7 cellular contexts compared by ENCODE assay signal in the genomic region with DNA sequence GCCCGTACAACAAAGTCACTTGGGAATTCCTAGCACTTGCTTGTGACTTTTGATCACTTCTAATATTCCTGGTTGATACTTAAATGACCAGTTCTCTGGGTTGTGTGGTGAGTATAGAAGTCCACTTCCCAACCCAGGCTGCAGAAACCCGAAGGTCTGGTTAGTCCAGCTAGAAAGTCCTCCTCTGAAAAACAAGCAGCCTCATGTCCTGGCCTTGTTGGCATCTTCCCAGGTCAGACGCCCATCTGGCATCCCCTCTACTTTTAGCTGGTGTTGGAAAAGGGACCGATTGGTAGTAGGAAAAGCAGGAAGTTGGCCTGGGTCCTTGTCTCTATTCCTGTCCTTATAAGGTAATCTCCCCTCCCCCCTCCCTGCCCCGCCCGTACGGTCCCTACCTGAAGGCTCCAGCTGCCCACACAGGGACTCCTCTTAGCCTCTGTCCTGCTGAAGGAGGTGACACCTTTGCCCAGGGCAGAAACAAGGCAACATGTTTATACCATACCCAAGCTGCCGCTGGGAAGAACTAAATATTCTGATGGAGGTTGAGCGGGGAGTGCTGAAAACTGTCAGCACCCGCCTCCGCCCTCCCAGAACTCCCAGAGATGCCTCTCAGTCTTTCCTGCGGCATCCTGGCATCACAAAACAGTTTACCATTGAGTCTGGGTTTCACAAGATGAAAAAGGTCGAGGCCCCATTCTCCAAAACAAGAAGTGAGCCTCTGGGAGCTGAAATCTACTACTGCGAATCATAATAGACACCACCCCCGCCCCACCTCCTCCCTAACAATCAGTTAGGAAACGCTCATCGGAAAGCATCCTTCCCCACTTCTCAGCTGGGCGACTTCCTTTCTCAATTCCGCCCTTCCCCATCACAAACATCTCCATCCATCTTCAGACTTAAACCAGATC. TPM values are rescaled to one million over a fixed set of nuclear protein-coding genes. Genes with fewer than 3 reads are reported as not detected.
DNase-seq lines count a peak whose midpoint lies in the region; ATAC-seq and TF ChIP-seq lines count a peak whose summit lies in the region.

No MANE protein-coding gene starts in this region.

- peak overlapping the region; percentile 90 for H3K27ac ChIP-seq in fibroblast of lung (ENCODE audit: insufficient read depth, low read length)

- POLR2A ChIA-PET in activated CD4-positive, alpha-beta memory T cell treated with anti-CD3 and anti-CD28 coated beads for 36 hours (lab: Charles Lee), result interaction anchor here (0.6 to 1.3 kb wide), 7 partner anchors 13 to 553 kb away, joined by 3 to 7 read pairs (median 4); a partner anchor contains a TSS

- no peaks in the 10 kb centered on the region for H3K9me3 ChIP-seq in fibroblast of lung (ENCODE audit: control insufficient read depth, insufficient read depth, low read depth, low read length)

- H3K4me2 ChIP-seq in fibroblast of lung (ENCODE audit: extremely low read depth, insufficient read depth, low read length), result peak overlapping the region; percentile 96

- peak overlapping the region; percentile 88 for H3K4me3 Mint-ChIP-seq in activated CD4-positive, alpha-beta memory T cell treated with anti-CD3 and anti-CD28 coated beads for 36 hours

- H2AFZ ChIP-seq in fibroblast of lung (ENCODE audit: low read length), result peak overlapping the region; percentile 45

- no peaks in the 10 kb centered on the region for H4K20me1 ChIP-seq in fibroblast of lung (ENCODE audit: control insufficient read depth, extremely low read depth, insufficient read depth, low read length)

- H3K27me3 ChIP-seq in fibroblast of lung (ENCODE audit: control insufficient read depth, insufficient read depth, low read length), result no peaks in the 10 kb centered on the region

- intact Hi-C loops in activated CD4-positive, alpha-beta memory T cell treated with anti-CD3 and anti-CD28 coated beads for 36 hours (cut with micrococcal nuclease), result loop anchor here (1.0 to 10.0 kb wide), 11 partner anchors 18 to 780 kb away; a partner anchor contains a TSS

- H3K36me3 Mint-ChIP-seq in activated CD4-positive, alpha-beta memory T cell treated with anti-CD3 and anti-CD28 coated beads for 36 hours, result peaks cover 46% of the 10 kb centered on the region

- CTCF ChIA-PET in activated CD4-positive, alpha-beta memory T cell treated with anti-CD3 and anti-CD28 coated beads for 36 hours (lab: Charles Lee), result interaction anchor here (0.7 to 4.7 kb wide), 5 partner anchors 11 to 141 kb away, joined by 3 to 18 read pairs (median 6); a partner anchor contains a TSS

- H3K4me1 ChIP-seq in fibroblast of lung (ENCODE audit: control insufficient read depth, extremely low read depth, insufficient read depth, low read length), result peaks cover 7% of the 10 kb centered on the region

- H3K4me1 Mint-ChIP-seq in activated CD4-positive, alpha-beta memory T cell treated with anti-CD3 and anti-CD28 coated beads for 36 hours (ENCODE audit: low read depth), result peaks cover 65% of the 10 kb centered on the region

- peak overlapping the region; percentile 88 for H3K4me3 ChIP-seq in GM08714 (ENCODE audit: low read length)
- H3K4me3 ChIP-seq in fibroblast of lung (replicated peaks in 1 of 4; ENCODE audit: control extremely low read depth in 1 of 4, insufficient read depth in 1 of 4, low read depth in 3 of 4, low read length in 4 of 4), result peak overlapping the region; percentile 68 to 79 (median 72)

- ATAC-seq in GM18520 (IDR thresholded peaks at IDR 0.05; ENCODE audit: unreplicated experiment), result no peak

- no peak for TF ChIP-seq CTCF in fibroblast of lung (conservative IDR thresholded peaks at IDR 0.05 in 1 of 2, IDR thresholded peaks at IDR 0.05 in 1 of 2; ENCODE audit: low read depth in 1 of 2, low read length in 2 of 2)

- H3K36me3 ChIP-seq in fibroblast of lung (ENCODE audit: control insufficient read depth, insufficient read depth, low read length), result peaks cover 28% of the 10 kb centered on the region

- H3K27me3 Mint-ChIP-seq in activated CD4-positive, alpha-beta memory T cell treated with anti-CD3 and anti-CD28 coated beads for 36 hours, result no peaks in the 10 kb centered on the region

- H3K9me3 Mint-ChIP-seq in activated CD4-positive, alpha-beta memory T cell treated with anti-CD3 and anti-CD28 coated beads for 36 hours, result no peaks in the 10 kb centered on the region

- peak overlapping the region; percentile 88 for H3K27ac Mint-ChIP-seq in activated CD4-positive, alpha-beta memory T cell treated with anti-CD3 and anti-CD28 coated beads for 36 hours

- DNase-seq in NCI-H1105 treated with DMSO at 0.1 percent for 48 hours (lab: John Stamatoyannopoulos, UW) (peak; percentile 34), fibroblast of lung (ENCODE audit: low read depth in 2 of 2) (peak; percentile 73 to 86), myocyte (ENCODE audit: low read depth) (peak; percentile 71), ureter (ENCODE audit: low spot score) (peak; percentile 88)
- peak; percentile 70 for DNase-seq in activated CD4-positive, alpha-beta memory T cell treated with anti-CD3 and anti-CD28 coated beads for 36 hours

- peak overlapping the region; percentile 77 for H3K9ac ChIP-seq in fibroblast of lung (ENCODE audit: insufficient read depth, low read length)

- H3K79me2 ChIP-seq in fibroblast of lung (ENCODE audit: control insufficient read depth, insufficient read depth, low read length), result peaks cover 18% of the 10 kb centered on the region

RNA-seq across cellular contexts. Expression of a gene that starts 1.3 kb away (rescaled TPM):
- total RNA-seq in activated CD4-positive, alpha-beta memory T cell treated with anti-CD3 and anti-CD28 coated beads for 36 hours, result 100 to 1,000 TPM; 159 to 168 TPM
- total RNA-seq in fibroblast of lung, result 42.1 and 76.6 TPM in 2 replicates
- 26.2 and 27.4 TPM in 2 replicates for polyA plus RNA-seq in fibroblast of lung
- polyA plus RNA-seq in fibroblast of lung (2012), result 46.4 and 50.4 TPM in 2 replicates
- polyA minus RNA-seq in fibroblast of lung (ENCODE audit: low replicate concordance), result 183 and 189 TPM in 2 replicates
- 181 and 248 TPM in 2 replicates for total RNA-seq in myocyte
- polyA plus RNA-seq in myocyte (2012), result 84.4 TPM
- 186 TPM for total RNA-seq in ureter

RNA-seq across cellular contexts. Expression of a gene that starts 39.4 kb away (rescaled TPM):
- total RNA-seq in activated CD4-positive, alpha-beta memory T cell treated with anti-CD3 and anti-CD28 coated beads for 36 hours, result 1 to 10 TPM; 7.7 to 8.3 TPM
- 23.4 and 25.1 TPM in 2 replicates for total RNA-seq in fibroblast of lung
- 9.0 and 13.3 TPM in 2 replicates for polyA plus RNA-seq in fibroblast of lung
- 9.3 and 9.9 TPM in 2 replicates for polyA plus RNA-seq in fibroblast of lung (2012)
- 17.9 and 18.1 TPM in 2 replicates for polyA minus RNA-seq in fibroblast of lung (ENCODE audit: low replicate concordance)
- total RNA-seq in myocyte, result 18.9 and 20.1 TPM in 2 replicates
- polyA plus RNA-seq in myocyte (2012), result 23.8 TPM
- total RNA-seq in ureter, result 27.3 TPM

RNA-seq across cellular contexts. Expression of a gene that starts 48.8 kb away (rescaled TPM):
- total RNA-seq in activated CD4-positive, alpha-beta memory T cell treated with anti-CD3 and anti-CD28 coated beads for 36 hours, result 10 to 100 TPM; 95.4 to 98.1 TPM
- total RNA-seq in fibroblast of lung, result 18.0 and 23.1 TPM in 2 replicates
- polyA plus RNA-seq in fibroblast of lung, result 20.6 and 26.6 TPM in 2 replicates
- polyA plus RNA-seq in fibroblast of lung (2012), result 19.6 and 22.2 TPM in 2 replicates
- polyA minus RNA-seq in fibroblast of lung (ENCODE audit: low replicate concordance), result 59.4 and 70.1 TPM in 2 replicates
- total RNA-seq in myocyte, result 31.4 and 36.9 TPM in 2 replicates
- 36.3 TPM for polyA plus RNA-seq in myocyte (2012)
- total RNA-seq in ureter, result 72.0 TPM

RNA-seq across cellular contexts. Expression of a gene that starts 53.8 kb away (rescaled TPM):
- 10 to 100 TPM; 71.8 to 78.4 TPM for total RNA-seq in activated CD4-positive, alpha-beta memory T cell treated with anti-CD3 and anti-CD28 coated beads for 36 hours
- 59.1 and 62.1 TPM in 2 replicates for total RNA-seq in fibroblast of lung
- 35.9 and 40.5 TPM in 2 replicates for polyA plus RNA-seq in fibroblast of lung
- 32.4 and 32.9 TPM in 2 replicates for polyA plus RNA-seq in fibroblast of lung (2012)
- polyA minus RNA-seq in fibroblast of lung (ENCODE audit: low replicate concordance), result 43.6 and 54.7 TPM in 2 replicates
- 59.2 and 59.4 TPM in 2 replicates for total RNA-seq in myocyte
- polyA plus RNA-seq in myocyte (2012), result 42.6 TPM
- total RNA-seq in ureter, result 39.7 TPM

Comparison
In these comparisons a context has a peak if more than half of its experiments do, and no peak if none do; other contexts are left out.
1. DNase-seq: peak in every context shown above with its lines; median percentile 88 in ureter; 80 in fibroblast of lung; 71 in myocyte; 70 in activated CD4-positive, alpha-beta memory T cell treated with anti-CD3 and anti-CD28 coated beads for 36 hours; 34 in NCI-H1105 treated with DMSO at 0.1 percent for 48 hours.